In genomic region chr4:93828332-93828829, GRCh38 we compare ENCODE assay signal across 8 cellular contexts. TPM values are rescaled to one million over a fixed set of nuclear protein-coding genes. Genes with fewer than 3 reads are reported as not detected.
A peak's percentile ranks its signal among the peaks of the same experiment; 100 is the strongest.
DNase-seq lines count a peak whose midpoint lies in the region; ATAC-seq and TF ChIP-seq lines count a peak whose summit lies in the region.

Gene ATOH1 (plus strand): TSS chr4:93828753. CDS start chr4:93828927, 174 bp downstream.

- H3K36me3 Mint-ChIP-seq in neural progenitor cell: no peaks in the 10 kb centered on the region

- peak within 1 kb of the TSS; percentile 95 for H3K4me2 ChIP-seq in neural progenitor cell

- peak within 1 kb of the TSS; percentile 66 for H2AFZ ChIP-seq in neural progenitor cell (replicated peaks)

- no peaks in the 10 kb centered on the region for H3K9me3 ChIP-seq in neural progenitor cell (ENCODE audit: low read depth)

- H3K9me3 Mint-ChIP-seq in neural progenitor cell: no peaks in the 10 kb centered on the region

- peaks cover 86% of the 10 kb centered on the region for H3K27me3 Mint-ChIP-seq in neural progenitor cell (ENCODE audit: insufficient read depth, low read depth)

- no peaks in the 10 kb centered on the region for H3K36me3 ChIP-seq in neural progenitor cell

- H3K27me3 ChIP-seq in neural progenitor cell: peaks cover 100% of the 10 kb centered on the region

- no peak for ATAC-seq in HG02588 (IDR thresholded peaks at IDR 0.05; ENCODE audit: unreplicated experiment)

- TF ChIP-seq CTCF in neural progenitor cell (IDR thresholded peaks at IDR 0.05): no peak

- H3K27ac ChIP-seq in neural progenitor cell: no peak within 1 kb of the TSS

- H3F3A ChIP-seq in neural progenitor cell (ENCODE audit: low read depth): peaks cover 39% of the 10 kb centered on the region

- peak within 1 kb of the TSS; percentile 90 for H3K4me3 Mint-ChIP-seq in neural progenitor cell

- no peak within 1 kb of the TSS for H3K9ac ChIP-seq in neural progenitor cell

- H3K4me3 ChIP-seq in neural progenitor cell: peak within 1 kb of the TSS; percentile 54

- peak; percentile 58 for DNase-seq in NCI-H748 (lab: John Stamatoyannopoulos, UW; ENCODE audit: unreplicated experiment)
- DNase-seq in NCI-H748 treated with DMSO at 0.1 percent for 48 hours (lab: John Stamatoyannopoulos, UW): no peak
- DNase-seq in RPMI7951 (ENCODE audit: low read depth): peak; percentile 1
- DNase-seq in erythroblast (lab: John Stamatoyannopoulos, UW): peak; percentile 2 to 10
- DNase-seq in neural progenitor cell (ENCODE audit: low spot score): peak; percentile 90
- no peak for DNase-seq in NAMALWA (ENCODE audit: low spot score)
- no peak for DNase-seq in NCI-H1694 treated with DMSO at 0.1 percent for 48 hours (lab: John Stamatoyannopoulos, UW)

- H3K27ac Mint-ChIP-seq in neural progenitor cell: no peak within 1 kb of the TSS

- peaks cover 23% of the 10 kb centered on the region for H3K4me1 ChIP-seq in neural progenitor cell

- no peak for TF ChIP-seq POLR2A in erythroblast (IDR thresholded peaks at IDR 0.05; ENCODE audit: low read length)

- H4K20me1 ChIP-seq in neural progenitor cell (ENCODE audit: low read depth): peaks cover 58% of the 10 kb centered on the region

- no peaks in the 10 kb centered on the region for H3K79me2 ChIP-seq in neural progenitor cell (ENCODE audit: low read depth)

- H3K4me1 Mint-ChIP-seq in neural progenitor cell: peaks cover 38% of the 10 kb centered on the region

RNA-seq across cellular contexts. Expression of gene ATOH1, which starts in this region (rescaled TPM):
- total RNA-seq in RPMI7951 (2014; rRNA removed; shearing (Covaris generic)): not detected in 2 replicates
- total RNA-seq in neural progenitor cell (ENCODE audit: low replicate concordance): 0.06 TPM in 1 of 2 replicates, not detected in the other

Comparison
In these comparisons a context has a peak if more than half of its experiments do, and no peak if none do; other contexts are left out.
1. DNase-seq: peak in NCI-H748 (single experiment) and erythroblast (2 of 2); none in NCI-H748 treated with DMSO at 0.1 percent for 48 hours (single experiment), NAMALWA (single experiment) and NCI-H1694 treated with DMSO at 0.1 percent for 48 hours (single experiment).
2. Peak in DNase-seq in RPMI7951; RNA of the gene not detected or under 1 TPM.
3. Peak in DNase-seq, H3K4me3 ChIP-seq and H3K4me2 ChIP-seq in neural progenitor cell; RNA of the gene not detected or under 1 TPM.